8 cellular contexts compared by ENCODE assay signal in the genomic region with DNA sequence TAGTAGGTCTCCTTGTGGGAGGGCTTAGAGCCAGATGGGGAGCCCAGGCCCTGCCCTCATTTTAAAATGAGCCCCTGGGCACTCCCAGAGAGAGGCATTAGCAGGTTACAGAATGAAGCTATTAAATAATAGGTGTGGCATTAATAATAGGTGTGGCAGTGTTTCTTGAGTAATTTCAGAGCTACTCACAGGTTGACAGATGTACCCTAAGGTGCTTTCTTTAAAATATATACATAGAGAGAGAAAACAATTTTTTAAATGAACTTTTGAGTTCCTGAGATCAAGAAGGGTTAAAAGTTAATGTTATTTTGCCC. TPM values are rescaled to one million over a fixed set of nuclear protein-coding genes. Genes with fewer than 3 reads are reported as not detected.
A peak's percentile ranks its signal among the peaks of the same experiment; 100 is the strongest.
DNase-seq lines count a peak whose midpoint lies in the region; ATAC-seq and TF ChIP-seq lines count a peak whose summit lies in the region.

No MANE protein-coding gene starts in this region.

- H3K4me1 Mint-ChIP-seq in effector memory CD8-positive, alpha-beta T cell (ENCODE audit: low read depth in 2 of 2), result peaks cover 19 to 24% of the 10 kb centered on the region in 2 donors

- H3K9ac ChIP-seq in KMS-11, result no peak overlapping the region

- ATAC-seq in effector memory CD8-positive, alpha-beta T cell (replicated peaks), result peak; percentile 21

- H3K4me3 ChIP-seq in DOHH2 (ENCODE audit: low read length) (peak overlapping the region; percentile 93), KMS-11 (IDR thresholded peaks at IDR 0.05; ENCODE audit: insufficient read depth, low read depth, low read length) (peak overlapping the region; percentile 28), osteoblast (ENCODE audit: insufficient read depth, low read length) (peak overlapping the region; percentile 85)

- H4K20me1 ChIP-seq in DOHH2 (ENCODE audit: control insufficient read depth, insufficient read depth, low read depth, low read length) (no peaks in the 10 kb centered on the region), KMS-11 (ENCODE audit: insufficient read depth) (no peaks in the 10 kb centered on the region), osteoblast (ENCODE audit: insufficient read depth, low read length) (no peaks in the 10 kb centered on the region)

- H3K27me3 Mint-ChIP-seq in effector memory CD8-positive, alpha-beta T cell, result no peaks in the 10 kb centered on the region

- peaks cover 26% of the 10 kb centered on the region for H3F3A ChIP-seq in DOHH2 (ENCODE audit: control insufficient read depth, insufficient read depth)

- H3K9me3 ChIP-seq in DOHH2 (ENCODE audit: control insufficient read depth, insufficient read depth, low read length) (no peaks in the 10 kb centered on the region), osteoblast (ENCODE audit: low read depth, low read length) (no peaks in the 10 kb centered on the region)

- TF ChIP-seq CTCF in DOHH2 (IDR thresholded peaks at IDR 0.05; ENCODE audit: low read depth, low read length, poor library complexity, severe bottlenecking) (no peak), KMS-11 (conservative IDR thresholded peaks at IDR 0.05; ENCODE audit: low read depth, low read length) (no peak), osteoblast (IDR thresholded peaks at IDR 0.05; ENCODE audit: extremely low read depth, low read depth, low read length) (no peak)

- no peaks in the 10 kb centered on the region for H3K9me3 Mint-ChIP-seq in effector memory CD8-positive, alpha-beta T cell

- H3K9me2 ChIP-seq in DOHH2 (replicated peaks; ENCODE audit: control insufficient read depth, low read length), result no peaks in the 10 kb centered on the region

- H3K36me3 ChIP-seq in DOHH2 (ENCODE audit: control insufficient read depth, low read length), result no peaks in the 10 kb centered on the region
- H3K36me3 ChIP-seq in KMS-11 (ENCODE audit: insufficient read depth), result no peaks in the 10 kb centered on the region
- no peaks in the 10 kb centered on the region for H3K36me3 ChIP-seq in osteoblast (ENCODE audit: insufficient read depth, low read length)

- H3K27ac ChIP-seq in DOHH2 (ENCODE audit: low read depth, low read length), result peak overlapping the region; percentile 62
- H3K27ac ChIP-seq in KMS-11, result no peak overlapping the region
- H3K27ac ChIP-seq in osteoblast (ENCODE audit: low read depth, low read length), result no peak overlapping the region

- H3K27me3 ChIP-seq in DOHH2 (ENCODE audit: control insufficient read depth, low read length), result no peaks in the 10 kb centered on the region
- no peaks in the 10 kb centered on the region for H3K27me3 ChIP-seq in KMS-11 (ENCODE audit: insufficient read depth, low read depth)
- H3K27me3 ChIP-seq in osteoblast (ENCODE audit: insufficient read depth, low read length), result no peaks in the 10 kb centered on the region

- H3K4me2 ChIP-seq in DOHH2 (ENCODE audit: low read length) (peak overlapping the region; percentile 98), KMS-11 (peak overlapping the region; percentile 72), osteoblast (ENCODE audit: insufficient read depth, low read length) (peak overlapping the region; percentile 89)

- H3K27ac Mint-ChIP-seq in effector memory CD8-positive, alpha-beta T cell, result peak overlapping the region; percentile 90 to 96

- H3K4me1 ChIP-seq in DOHH2 (ENCODE audit: control insufficient read depth, low read length) (peaks cover 52% of the 10 kb centered on the region), KMS-11 (ENCODE audit: low read depth, poor library complexity, severe bottlenecking) (peaks cover 19% of the 10 kb centered on the region), osteoblast (ENCODE audit: insufficient read depth, low read length) (peaks cover 12% of the 10 kb centered on the region)

- H3K79me2 ChIP-seq in DOHH2 (ENCODE audit: control insufficient read depth, low read length) (peaks cover 49% of the 10 kb centered on the region), KMS-11 (ENCODE audit: insufficient read depth, low read depth) (no peaks in the 10 kb centered on the region), osteoblast (ENCODE audit: insufficient read depth, low read length) (peaks cover 35% of the 10 kb centered on the region)

- DNase-seq in effector memory CD8-positive, alpha-beta T cell, result no peak
- DNase-seq in osteoblast (ENCODE audit: insufficient read length, low spot score, missing footprints) (peak; percentile 90), NCI-H128 (lab: John Stamatoyannopoulos, UW; ENCODE audit: unreplicated experiment) (no peak), NCI-H2029 (lab: John Stamatoyannopoulos, UW) (no peak), NCI-H1930 (lab: John Stamatoyannopoulos, UW) (no peak), SIG-M5 (lab: John Stamatoyannopoulos, UW) (no peak)

- H3K36me3 Mint-ChIP-seq in effector memory CD8-positive, alpha-beta T cell (ENCODE audit: insufficient read depth), result peaks cover 9% of the 10 kb centered on the region

- peak overlapping the region; percentile 92 to 94 for H3K4me3 Mint-ChIP-seq in effector memory CD8-positive, alpha-beta T cell

- H2AFZ ChIP-seq in KMS-11 (ENCODE audit: low read depth) (peak overlapping the region; percentile 67; the same call in 1 of the 2 replicates), osteoblast (ENCODE audit: low read length) (peak overlapping the region; percentile 94)

RNA-seq across cellular contexts. Expression of gene EEIG2, which starts 1.2 kb away (rescaled TPM):
- 11.2 and 12.4 TPM in 2 replicates for total RNA-seq in osteoblast

Comparison
In these comparisons a context has a peak if more than half of its experiments do, and no peak if none do; other contexts are left out.
1. H3K4me3 ChIP-seq: peak in every context shown above with its lines; median percentile 93 in DOHH2; 85 in osteoblast; 28 in KMS-11.